ENCODE assay signal across 9 cellular contexts in the genomic region with DNA sequence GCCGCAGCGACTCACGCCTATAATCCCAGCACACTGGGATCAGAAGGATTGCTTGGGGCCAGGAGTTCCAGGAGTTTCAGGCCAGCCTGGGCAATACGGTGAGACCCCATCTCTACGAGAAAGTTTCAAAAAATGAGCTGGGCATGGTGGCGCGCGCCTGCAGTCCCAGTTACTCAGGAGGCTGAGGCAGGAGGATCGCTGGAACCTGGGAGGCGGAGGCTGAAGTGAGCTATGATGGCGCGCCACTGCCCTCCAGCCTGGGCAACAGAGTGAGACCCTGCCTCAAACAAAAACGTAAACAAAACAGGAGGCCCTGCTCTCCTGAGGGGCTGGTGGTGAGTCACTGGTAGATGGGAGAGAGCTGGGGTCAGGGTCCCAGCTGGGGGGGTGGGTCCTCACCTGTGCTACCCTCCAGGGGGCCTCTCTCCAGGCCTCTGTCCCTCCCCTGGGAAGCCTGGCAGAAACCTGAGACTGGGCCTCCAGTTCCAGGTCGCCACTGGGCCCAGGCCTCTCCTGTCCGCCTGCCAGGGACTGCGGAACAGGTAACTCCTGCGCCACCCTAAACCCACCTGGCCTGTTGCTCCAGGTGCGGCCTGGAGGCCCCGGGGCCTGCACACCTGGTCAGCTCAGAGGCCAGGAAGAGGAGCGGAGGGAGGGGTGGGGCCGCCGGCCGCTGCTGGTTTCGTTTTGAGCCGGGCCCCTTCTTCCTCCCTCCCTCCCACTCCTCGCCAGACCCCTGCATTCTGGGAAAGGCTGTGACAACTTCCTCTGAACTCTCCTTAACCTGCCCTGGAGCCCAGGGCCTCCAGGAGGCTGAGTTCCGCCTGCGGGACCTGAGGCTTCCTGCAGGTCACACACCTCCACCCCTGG. TPM values are rescaled to one million over a fixed set of nuclear protein-coding genes. Genes with fewer than 3 reads are reported as not detected.
A peak's percentile ranks its signal among the peaks of the same experiment; 100 is the strongest.
DNase-seq lines count a peak whose midpoint lies in the region; ATAC-seq and TF ChIP-seq lines count a peak whose summit lies in the region.
"Had no signal": no experiment of that assay in that cellular context is flagged by ENCODE, and none has a peak within 500 bp of the region (broad histone marks: within the 10 kb centered on the region; RNA-seq: fewer than 3 reads in every experiment).

No MANE protein-coding gene starts in this region.

- no peaks in the 10 kb centered on the region for H3K27me3 ChIP-seq in right lobe of liver

- peaks cover 5% of the 10 kb centered on the region for H3K36me3 Mint-ChIP-seq in activated CD4-positive, alpha-beta T cell treated with anti-CD3 and anti-CD28 coated beads, Interleukin-2, amount 10 ng/mL, durations not matched to agents 7 days and 5 days (ENCODE audit: low read depth)
- H3K36me3 Mint-ChIP-seq in type B pancreatic cell = no peaks in the 10 kb centered on the region

- peak overlapping the region in 2 of 3 donors; percentile 3 to 6 for H3K4me3 ChIP-seq in right lobe of liver

- no peaks in the 10 kb centered on the region for H3K9me3 ChIP-seq in right lobe of liver

- H3K36me3 ChIP-seq in right lobe of liver = no peaks in the 10 kb centered on the region

- peak; percentile 49 to 73 (median 64) for ATAC-seq in right lobe of liver
- ATAC-seq in GM21367 (IDR thresholded peaks at IDR 0.05; ENCODE audit: unreplicated experiment) = no peak
- no peak for ATAC-seq in GM21360 (IDR thresholded peaks at IDR 0.05; ENCODE audit: unreplicated experiment)

- POLR2A ChIA-PET in activated CD4-positive, alpha-beta T cell treated with anti-CD3 and anti-CD28 coated beads, Interleukin-2, amount 10 ng/mL, durations not matched to agents 7 days and 5 days (lab: Charles Lee) = no interaction called here

- H3K4me3 Mint-ChIP-seq in activated CD4-positive, alpha-beta T cell treated with anti-CD3 and anti-CD28 coated beads, Interleukin-2, amount 10 ng/mL, durations not matched to agents 7 days and 5 days = peak overlapping the region; percentile 41
- no peak overlapping the region for H3K4me3 Mint-ChIP-seq in type B pancreatic cell

- H3K27me3 Mint-ChIP-seq in activated CD4-positive, alpha-beta T cell treated with anti-CD3 and anti-CD28 coated beads, Interleukin-2, amount 10 ng/mL, durations not matched to agents 7 days and 5 days = no peaks in the 10 kb centered on the region
- no peaks in the 10 kb centered on the region for H3K27me3 Mint-ChIP-seq in type B pancreatic cell

- WGBS in right lobe of liver (ENCODE audit: insufficient coverage, low coverage, low lambda C conversion rate, missing lambda C conversion rate) = 68% methylated on average over 12 of the region's 28 CpGs

- H3K27ac Mint-ChIP-seq in activated CD4-positive, alpha-beta T cell treated with anti-CD3 and anti-CD28 coated beads, Interleukin-2, amount 10 ng/mL, durations not matched to agents 7 days and 5 days = peak overlapping the region; percentile 88
- peak overlapping the region; percentile 26 for H3K27ac Mint-ChIP-seq in type B pancreatic cell

- CTCF ChIA-PET in activated CD4-positive, alpha-beta T cell treated with anti-CD3 and anti-CD28 coated beads, Interleukin-2, amount 10 ng/mL, durations not matched to agents 7 days and 5 days (lab: Charles Lee) = no interaction called here

- H3K9me3 Mint-ChIP-seq in activated CD4-positive, alpha-beta T cell treated with anti-CD3 and anti-CD28 coated beads, Interleukin-2, amount 10 ng/mL, durations not matched to agents 7 days and 5 days = no peaks in the 10 kb centered on the region
- H3K9me3 Mint-ChIP-seq in type B pancreatic cell = no peaks in the 10 kb centered on the region

- peaks cover 64% of the 10 kb centered on the region for H3K4me1 Mint-ChIP-seq in activated CD4-positive, alpha-beta T cell treated with anti-CD3 and anti-CD28 coated beads, Interleukin-2, amount 10 ng/mL, durations not matched to agents 7 days and 5 days
- H3K4me1 Mint-ChIP-seq in type B pancreatic cell (ENCODE audit: unreplicated experiment) = peaks cover 7% of the 10 kb centered on the region

- TF ChIP-seq CTCF in right lobe of liver (IDR thresholded peaks at IDR 0.05) = no peak
- no peak for TF ChIP-seq CTCF in type B pancreatic cell (conservative IDR thresholded peaks at IDR 0.05)

- TF ChIP-seq POLR2A in right lobe of liver (IDR thresholded peaks at IDR 0.05) = no peak

- DNase-seq in activated T-cell treated with anti-CD3 and anti-CD28 coated beads, Interleukin-2, amount 50 U/mL, for 1 hour = peak; percentile 28
- no peak for DNase-seq in activated T-cell treated with anti-CD3 and anti-CD28 coated beads for 4 hours
- DNase-seq in activated CD4-positive, alpha-beta T cell treated with anti-CD3 and anti-CD28 coated beads, Interleukin-2, amount 10 ng/mL, durations not matched to agents 7 days and 5 days = peak; percentile 52
- peak in 2 of 3 donors; percentile 54 to 64 for DNase-seq in right lobe of liver
- DNase-seq in type B pancreatic cell (ENCODE audit: extremely low spot score, unreplicated experiment) = no peak
- no peak for DNase-seq in NCI-H345 (lab: John Stamatoyannopoulos, UW)
- DNase-seq: NK-92 treated with Interleukin-12 subunit alpha and Interleukin-12 subunit beta, amount 100 ng/mL, for 24 hours had no signal

- H3K27ac ChIP-seq in right lobe of liver = peak overlapping the region in 1 of 3 donors; percentile 2

- intact Hi-C loops in right lobe of liver (cut with DNase I) = no loop called here

- no peaks in the 10 kb centered on the region for H3K4me1 ChIP-seq in right lobe of liver

RNA-seq across cellular contexts. Expression of gene ZBTB7A, which starts 17.2 kb away (rescaled TPM):
- 10 to 100 TPM; 39.4 to 47.5 TPM for total RNA-seq in activated CD4-positive, alpha-beta T cell treated with anti-CD3 and anti-CD28 coated beads, Interleukin-2, amount 10 ng/mL, durations not matched to agents 7 days and 5 days
- total RNA-seq in right lobe of liver = 10 to 100 TPM; 19.0 to 38.5 (median 27.7) TPM
- 21.0 and 31.0 TPM in 2 replicates for total RNA-seq in type B pancreatic cell (ENCODE audit: low replicate concordance)

RNA-seq across cellular contexts. Expression of gene MAP2K2, which starts 40.0 kb away (rescaled TPM):
- 100 to 1,000 TPM; 175 to 202 TPM for total RNA-seq in activated CD4-positive, alpha-beta T cell treated with anti-CD3 and anti-CD28 coated beads, Interleukin-2, amount 10 ng/mL, durations not matched to agents 7 days and 5 days
- total RNA-seq in right lobe of liver = 10 to 100 TPM; 50.2 to 75.7 (median 59.8) TPM
- total RNA-seq in type B pancreatic cell (ENCODE audit: low replicate concordance) = 144 TPM in 2 replicates

Comparison
In these comparisons a context has a peak if more than half of its experiments do, and no peak if none do; other contexts are left out.
1. DNase-seq: peak in activated T-cell treated with anti-CD3 and anti-CD28 coated beads, Interleukin-2, amount 50 U/mL, for 1 hour (single experiment), activated CD4-positive, alpha-beta T cell treated with anti-CD3 and anti-CD28 coated beads, Interleukin-2, amount 10 ng/mL, durations not matched to agents 7 days and 5 days (single experiment) and right lobe of liver (2 of 3); none in activated T-cell treated with anti-CD3 and anti-CD28 coated beads for 4 hours (single experiment), type B pancreatic cell (single experiment) and NCI-H345 (single experiment).
2. ATAC-seq: peak in right lobe of liver (4 of 4); none in GM21367 (single experiment) and GM21360 (single experiment).